13 cellular contexts compared by ENCODE assay signal in the genomic region with DNA sequence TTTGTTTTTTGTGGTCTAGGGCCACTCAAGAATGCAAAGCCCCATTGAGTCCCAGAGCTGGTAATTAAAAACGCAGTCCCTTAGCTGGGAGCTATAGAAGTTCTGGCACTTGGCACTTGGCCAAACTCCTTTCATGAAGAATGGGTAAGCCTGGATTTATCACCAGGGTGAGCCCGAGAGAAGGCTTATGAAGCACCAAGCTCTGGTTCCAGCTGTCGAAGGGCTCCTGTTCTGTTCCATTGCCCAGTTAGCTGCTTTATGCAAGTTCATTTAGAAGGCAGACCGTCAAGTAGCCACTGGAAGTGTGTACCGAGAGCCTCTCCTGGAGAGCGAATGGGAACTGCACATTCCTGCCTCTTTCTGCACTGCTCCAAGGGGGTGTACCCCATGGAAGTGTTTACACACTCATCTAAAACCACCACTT. TPM values are rescaled to one million over a fixed set of nuclear protein-coding genes. Genes with fewer than 3 reads are reported as not detected.
DNase-seq lines count a peak whose midpoint lies in the region; ATAC-seq, FAIRE-seq and TF ChIP-seq lines count a peak whose summit lies in the region.
"Had no signal": no experiment of that assay in that cellular context is flagged by ENCODE, and none has a peak within 500 bp of the region (broad histone marks: within the 10 kb centered on the region; RNA-seq: fewer than 3 reads in every experiment).

No MANE protein-coding gene starts in this region.

- peak; percentile 79 for FAIRE-seq in bronchial epithelial cell (lab: Jason Lieb, UNC)
- FAIRE-seq: A549, G401.6 had no signal

- H3K4me3 ChIP-seq in bronchial epithelial cell (ENCODE audit: low read depth, low read length), result no peak overlapping the region
- H3K4me3 ChIP-seq: A549, testis had no signal

- no peak for TF ChIP-seq CTCF in bronchial epithelial cell (IDR thresholded peaks at IDR 0.05; ENCODE audit: insufficient read depth, low read length, severe bottlenecking)

- peak; percentile 56 for DNase-seq in NCI-H1436 (lab: John Stamatoyannopoulos, UW)
- no peak for DNase-seq in NCI-H1436 treated with DMSO at 0.1 percent for 48 hours (lab: John Stamatoyannopoulos, UW)
- peak; percentile 45 for DNase-seq in NCI-H2227 treated with DMSO at 0.1 percent for 48 hours (lab: John Stamatoyannopoulos, UW)
- DNase-seq in bronchial epithelial cell (ENCODE audit: low read depth), result peak; percentile 9
- DNase-seq in sciatic nerve (ENCODE audit: low spot score), result peak; percentile 33
- DNase-seq in stimulated activated CD4-positive, alpha-beta T cell treated with anti-CD3 and anti-CD28 coated beads, Interleukin-4, amount 100 ng/mL, for 1 hour, result no peak
- DNase-seq in mucosa of gallbladder (ENCODE audit: low spot score), result no peak
- DNase-seq: stimulated activated CD4-positive, alpha-beta T cell treated with anti-CD3 and anti-CD28 coated beads, Interleukin-4, amount 100 ng/mL, for 4 hours; testis had no signal

- peaks cover 2% of the 10 kb centered on the region for H3K27me3 ChIP-seq in bronchial epithelial cell (ENCODE audit: control insufficient read depth, insufficient read depth, low read length)
- H3K27me3 ChIP-seq: testis had no signal

- intact Hi-C loops in sciatic nerve (cut with DNase I), result no loop called here

- ATAC-seq in sciatic nerve (no peak), HG03565 (IDR thresholded peaks at IDR 0.05; ENCODE audit: unreplicated experiment) (no peak)
- ATAC-seq: A549, HCT116 had no signal

- H3K36me3 ChIP-seq in bronchial epithelial cell (ENCODE audit: control insufficient read depth, insufficient read depth, low read length), result no peaks in the 10 kb centered on the region

RNA-seq across cellular contexts. Expression of gene ECEL1, which starts 14.2 kb away (rescaled TPM):
- total RNA-seq in bronchial epithelial cell (not detected in 2 replicates), sciatic nerve (0.18 TPM), mucosa of gallbladder (0.35 TPM)

RNA-seq across cellular contexts. Expression of gene ALPI, which starts 17.5 kb away (rescaled TPM):
- total RNA-seq in bronchial epithelial cell (not detected in 2 replicates), sciatic nerve (not detected), mucosa of gallbladder (1.0 TPM)

RNA-seq across cellular contexts. Expression of gene PRSS56, which starts 46.7 kb away (rescaled TPM):
- total RNA-seq in bronchial epithelial cell, result not detected in 2 replicates
- total RNA-seq in sciatic nerve, result not detected
- not detected for total RNA-seq in mucosa of gallbladder

RNA-seq across cellular contexts. Expression of gene CHRND, which starts 52.5 kb away (rescaled TPM):
- total RNA-seq in bronchial epithelial cell, result not detected in 2 replicates
- total RNA-seq in sciatic nerve, result not detected
- total RNA-seq in mucosa of gallbladder, result not detected

Comparison
In these comparisons a context has a peak if more than half of its experiments do, and no peak if none do; other contexts are left out.
1. DNase-seq: peak in NCI-H1436 (single experiment), NCI-H2227 treated with DMSO at 0.1 percent for 48 hours (single experiment), bronchial epithelial cell (single experiment) and sciatic nerve (single experiment); none in NCI-H1436 treated with DMSO at 0.1 percent for 48 hours (single experiment), stimulated activated CD4-positive, alpha-beta T cell treated with anti-CD3 and anti-CD28 coated beads, Interleukin-4, amount 100 ng/mL, for 1 hour (single experiment) and mucosa of gallbladder (single experiment).